ENCODE assay signal across 1 cellular context in genomic region chr1:1001057-1001630, GRCh38.
TF ChIP-seq lines count a peak whose summit lies in the region.

No MANE protein-coding gene starts in this region.

TF ChIP-seq in K562, 482 proteins besides CTCF, POLR2A, EP300 and RAD21 (continued from another document):
- no peak; a peak in 1 of 6 replicates for TF ChIP-seq ZBTB11 (CRISPR knock-in tag; IDR thresholded peaks at IDR 0.05)
- TF ChIP-seq BRD4 (IDR thresholded peaks at IDR 0.05) = no peak
- TF ChIP-seq ETV5 (CRISPR knock-in tag; IDR thresholded peaks at IDR 0.05; ENCODE audit: low read depth) = no peak
- no peak for TF ChIP-seq HDAC8 (tag; IDR thresholded peaks at IDR 0.05)
- no peak for TF ChIP-seq ZNF41 (CRISPR knock-in tag; conservative IDR thresholded peaks at IDR 0.05)
- TF ChIP-seq ZNF174 (CRISPR knock-in tag; IDR thresholded peaks at IDR 0.05) = no peak
- no peak for TF ChIP-seq FUS (optimal IDR thresholded peaks at IDR 0.05; ENCODE audit: low read depth, low read length)
- TF ChIP-seq CSDE1 (IDR thresholded peaks at IDR 0.05) = no peak
- TF ChIP-seq U2AF1 (optimal IDR thresholded peaks at IDR 0.05; ENCODE audit: low read depth, low read length) = no peak
- TF ChIP-seq RBM17 (IDR thresholded peaks at IDR 0.05; ENCODE audit: borderline replicate concordance, low read depth, low read length) = no peak
- TF ChIP-seq BHLHE40 (IDR thresholded peaks at IDR 0.05; ENCODE audit: low read length) = no peak
- TF ChIP-seq ARID4B (CRISPR knock-in tag; IDR thresholded peaks at IDR 0.05) = no peak
- no peak for TF ChIP-seq ZNF282 (CRISPR knock-in tag; IDR thresholded peaks at IDR 0.05)
- peak; percentile 7; the same call in 1 of the 2 replicates for TF ChIP-seq SMARCA4 (IDR thresholded peaks at IDR 0.05)
- TF ChIP-seq PTBP1 (IDR thresholded peaks at IDR 0.05; ENCODE audit: low read depth, low read length) = no peak
- TF ChIP-seq ZNF263 (CRISPR knock-in tag; IDR thresholded peaks at IDR 0.05; ENCODE audit: borderline replicate concordance) = no peak
- no peak for TF ChIP-seq SP2 (IDR thresholded peaks at IDR 0.05; ENCODE audit: extremely low read depth, low read depth, low read length, poor library complexity, severe bottlenecking)
- no peak for TF ChIP-seq MCM7 (IDR thresholded peaks at IDR 0.05)
- peak; percentile 74 for TF ChIP-seq CEBPB (tag; IDR thresholded peaks at IDR 0.05)
- TF ChIP-seq MYBL2 (IDR thresholded peaks at IDR 0.05; ENCODE audit: low read depth) = no peak
- no peak; the same call in 1 of the 2 replicates for TF ChIP-seq MYBL2 (CRISPR knock-in tag; IDR thresholded peaks at IDR 0.05; ENCODE audit: borderline replicate concordance)
- TF ChIP-seq NFIC (IDR thresholded peaks at IDR 0.05) = no peak
- no peak for TF ChIP-seq POLR2G (IDR thresholded peaks at IDR 0.05; ENCODE audit: low read depth, low read length)
- TF ChIP-seq ZC3H4 (CRISPR knock-in tag; IDR thresholded peaks at IDR 0.05; ENCODE audit: borderline replicate concordance) = no peak
- TF ChIP-seq EHMT2 (IDR thresholded peaks at IDR 0.05) = no peak
- no peak for TF ChIP-seq ZNF561 (CRISPR knock-in tag; conservative IDR thresholded peaks at IDR 0.05)
- TF ChIP-seq PPARD (CRISPR knock-in tag; IDR thresholded peaks at IDR 0.05) = no peak
- TF ChIP-seq FOXA3 (CRISPR knock-in tag; conservative IDR thresholded peaks at IDR 0.05 in 1 of 2, IDR thresholded peaks at IDR 0.05 in 1 of 2) = no peak
- TF ChIP-seq ZNF165 (CRISPR knock-in tag; IDR thresholded peaks at IDR 0.05; ENCODE audit: borderline replicate concordance) = no peak
- TF ChIP-seq ZNF583 (CRISPR knock-in tag; IDR thresholded peaks at IDR 0.05) = no peak
- no peak for TF ChIP-seq XRCC3 (IDR thresholded peaks at IDR 0.05)
- no peak for TF ChIP-seq JUNB (CRISPR knock-in tag; conservative IDR thresholded peaks at IDR 0.05)
- TF ChIP-seq ILF3 (IDR thresholded peaks at IDR 0.05; ENCODE audit: borderline replicate concordance) = no peak
- 0 out of 2 replicates have a peak, but pooled peaks have one; percentile 72 for TF ChIP-seq ZNF76 (CRISPR knock-in tag; IDR thresholded peaks at IDR 0.05; ENCODE audit: borderline replicate concordance)
- no peak for TF ChIP-seq ZNF830 (CRISPR knock-in tag; IDR thresholded peaks at IDR 0.05)
- no peak for TF ChIP-seq TCFL5 (CRISPR knock-in tag; conservative IDR thresholded peaks at IDR 0.05)
- TF ChIP-seq ZNF24 (IDR thresholded peaks at IDR 0.05) = no peak
- no peak for TF ChIP-seq SMARCC2 (IDR thresholded peaks at IDR 0.05; ENCODE audit: low read depth)
- no peak for TF ChIP-seq STAT5A (IDR thresholded peaks at IDR 0.05; ENCODE audit: borderline replicate concordance, low read length)
- no peak for TF ChIP-seq ZNF75A (CRISPR knock-in tag; IDR thresholded peaks at IDR 0.05)
- TF ChIP-seq POLR2AphosphoS2 (IDR thresholded peaks at IDR 0.05; ENCODE audit: low read length) = no peak
- TF ChIP-seq RERE (CRISPR knock-in tag; IDR thresholded peaks at IDR 0.05; ENCODE audit: borderline replicate concordance) = peak; percentile 15; the same call in 1 of the 2 replicates
- no peak for TF ChIP-seq YBX1 (IDR thresholded peaks at IDR 0.05)
- no peak for TF ChIP-seq CGGBP1 (CRISPR knock-in tag; IDR thresholded peaks at IDR 0.05)
- no peak for TF ChIP-seq ZSCAN32 (CRISPR knock-in tag; IDR thresholded peaks at IDR 0.05)
- TF ChIP-seq ZNF512 (tag; IDR thresholded peaks at IDR 0.05) = no peak
- TF ChIP-seq ZBTB43 (CRISPR knock-in tag; IDR thresholded peaks at IDR 0.05) = 0 out of 2 replicates have a peak, but pooled peaks have one; percentile 15
- TF ChIP-seq DIDO1 (tag; IDR thresholded peaks at IDR 0.05; ENCODE audit: low read depth) = no peak
